In genomic region chr1:202858306-202858705, GRCh38 we compare ENCODE assay signal across 12 cellular contexts. TPM values are rescaled to one million over a fixed set of nuclear protein-coding genes. Genes with fewer than 3 reads are reported as not detected.
DNase-seq lines count a peak whose midpoint lies in the region; ATAC-seq and TF ChIP-seq lines count a peak whose summit lies in the region.
"Had no signal": no experiment of that assay in that cellular context is flagged by ENCODE, and none has a peak within 500 bp of the region (broad histone marks: within the 10 kb centered on the region; RNA-seq: fewer than 3 reads in every experiment).

No MANE protein-coding gene starts in this region.

- no peak overlapping the region for H2AFZ ChIP-seq in hepatocyte

- H3K27ac ChIP-seq in hepatocyte, result peak overlapping the region; percentile 94

- peaks cover 10% of the 10 kb centered on the region for H3K4me1 ChIP-seq in hepatocyte (ENCODE audit: insufficient read depth)

- no peaks in the 10 kb centered on the region for H3K9me3 ChIP-seq in hepatocyte (ENCODE audit: low read depth)
- H3K9me3 ChIP-seq: prostate gland had no signal

- H3K27me3 ChIP-seq in hepatocyte, result no peaks in the 10 kb centered on the region

- no peaks in the 10 kb centered on the region for H3K36me3 ChIP-seq in hepatocyte (replicated peaks; ENCODE audit: insufficient read depth, low read depth)
- H3K36me3 ChIP-seq: prostate gland had no signal

- no peak for TF ChIP-seq EP300 in Ishikawa (IDR thresholded peaks at IDR 0.05; ENCODE audit: borderline replicate concordance)

- TF ChIP-seq CTCF in astrocyte of the spinal cord (IDR thresholded peaks at IDR 0.05; ENCODE audit: low read depth, low read length) (no peak), hepatocyte (IDR thresholded peaks at IDR 0.05; ENCODE audit: poor library complexity) (no peak)

- no peak for TF ChIP-seq RAD21 in Ishikawa (IDR thresholded peaks at IDR 0.05; ENCODE audit: low read depth)

- peak overlapping the region; percentile 5 for H3K4me2 ChIP-seq in hepatocyte

- H3K9me2 ChIP-seq in hepatocyte (replicated peaks; ENCODE audit: insufficient read depth), result no peaks in the 10 kb centered on the region

- peak; percentile 4 for DNase-seq in astrocyte of the spinal cord (ENCODE audit: low read depth, low spot score)
- DNase-seq in hepatocyte (ENCODE audit: low spot score), result peak; percentile 41
- peak; percentile 54 for DNase-seq in stromal cell of bone marrow (ENCODE audit: low read depth)
- no peak for DNase-seq in amygdala (lab: John Stamatoyannopoulos, UW)
- no peak for DNase-seq in iPS-NIHi7 (ENCODE audit: extremely low spot score)
- DNase-seq: activated CD4-positive, alpha-beta T cell treated with anti-CD3 and anti-CD28 coated beads, Interleukin-2, amount 10 ng/mL, durations not matched to agents 24 days and 14 days; CD8-positive, alpha-beta T cell had no signal

- peaks cover 8% of the 10 kb centered on the region for H3K79me2 ChIP-seq in hepatocyte

- in situ Hi-C loops in astrocyte of the spinal cord (cut with HindIII; ENCODE audit: low sequenced_read_pairs), result no loop called here

- no peak overlapping the region for H3K4me3 ChIP-seq in astrocyte of the spinal cord (ENCODE audit: low read depth, low read length)
- H3K4me3 ChIP-seq in hepatocyte, result no peak overlapping the region
- H3K4me3 ChIP-seq: prostate gland had no signal

- 83% methylated on average over 6 of the region's 6 CpGs for WGBS in hepatocyte (ENCODE audit: low lambda C conversion rate, missing lambda C conversion rate)

- no peaks in the 10 kb centered on the region for H4K20me1 ChIP-seq in hepatocyte (ENCODE audit: insufficient read depth, poor library complexity, severe bottlenecking)

- ATAC-seq in GM19397 (IDR thresholded peaks at IDR 0.05; ENCODE audit: unreplicated experiment) (no peak), HG02798 (IDR thresholded peaks at IDR 0.05; ENCODE audit: poor library complexity, unreplicated experiment) (no peak)
- ATAC-seq: CD8-positive, alpha-beta T cell; HCT116 had no signal

TF ChIP-seq in Ishikawa, 13 proteins besides CTCF, POLR2A, EP300 and RAD21:
- TF ChIP-seq CEBPB (IDR thresholded peaks at IDR 0.05) (peak; percentile 27; the same call in 1 of the 2 replicates), NFIC (IDR thresholded peaks at IDR 0.05) (no peak)

RNA-seq across cellular contexts. Expression of gene RABIF, which starts 30.6 kb away (rescaled TPM):
- total RNA-seq in hepatocyte, result 6.1 and 8.3 TPM in 2 replicates
- 13.6 and 14.7 TPM in 2 replicates for polyA plus RNA-seq in hepatocyte

RNA-seq across cellular contexts. Expression of gene PCAT6, which starts 47.6 kb away (rescaled TPM):
- total RNA-seq in hepatocyte, result 0.48 and 0.60 TPM in 2 replicates
- polyA plus RNA-seq in hepatocyte, result 11.1 and 15.7 TPM in 2 replicates

RNA-seq across cellular contexts. Expression of gene KDM5B, which starts 50.1 kb away (rescaled TPM):
- total RNA-seq in hepatocyte, result 102 and 110 TPM in 2 replicates
- polyA plus RNA-seq in hepatocyte, result 87.9 and 94.8 TPM in 2 replicates

Comparison
In these comparisons a context has a peak if more than half of its experiments do, and no peak if none do; other contexts are left out.
1. DNase-seq: peak in astrocyte of the spinal cord (single experiment), hepatocyte (single experiment) and stromal cell of bone marrow (single experiment); none in amygdala (0 of 56) and iPS-NIHi7 (single experiment).